ENCODE assay signal across 8 cellular contexts in the genomic region with DNA sequence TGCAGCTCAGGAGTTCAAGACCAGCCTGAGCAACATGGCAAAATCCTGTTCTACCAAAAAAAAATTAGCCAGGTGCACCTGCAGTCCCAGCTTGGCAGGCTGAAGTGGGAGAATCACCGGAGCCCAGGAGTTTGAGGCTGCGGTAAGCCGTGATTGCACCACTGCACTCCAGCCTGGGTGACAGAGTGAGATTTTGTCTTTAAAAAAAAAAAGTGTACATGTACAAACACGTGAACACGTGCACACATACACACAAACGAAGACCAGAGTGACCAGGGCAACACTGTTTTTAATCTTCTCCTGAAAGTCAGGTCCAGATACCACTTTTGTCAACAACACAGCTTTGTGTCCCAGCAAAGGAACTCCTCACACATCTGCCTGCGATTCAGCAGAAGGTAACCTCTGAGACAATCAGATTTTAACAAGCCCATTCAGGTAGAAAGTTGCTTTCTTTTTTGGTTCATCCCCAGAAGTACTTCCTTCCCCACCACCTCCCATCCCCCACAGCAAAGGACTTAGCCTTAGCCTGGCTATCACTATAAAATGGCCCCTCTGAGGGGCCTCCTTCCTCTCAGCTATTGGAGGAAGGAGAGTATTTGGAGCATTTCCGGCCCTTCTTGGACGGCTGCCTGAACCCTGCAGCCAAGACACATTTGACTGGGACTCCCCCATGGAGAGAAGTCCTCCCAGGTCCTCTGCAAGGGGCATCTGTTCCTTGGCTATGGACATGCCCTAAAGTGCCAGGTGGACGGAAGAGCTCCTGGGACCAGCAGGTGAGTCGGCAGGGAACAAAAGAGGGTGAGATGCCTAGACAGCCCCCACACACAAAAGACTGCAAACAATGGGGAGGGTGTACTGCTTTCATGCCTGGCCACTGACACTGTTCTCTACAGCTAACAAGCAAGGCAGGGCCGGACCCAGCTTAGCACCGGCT. TPM values are rescaled to one million over a fixed set of nuclear protein-coding genes. Genes with fewer than 3 reads are reported as not detected.
A peak's percentile ranks its signal among the peaks of the same experiment; 100 is the strongest.
DNase-seq lines count a peak whose midpoint lies in the region; ATAC-seq, FAIRE-seq and TF ChIP-seq lines count a peak whose summit lies in the region.

No MANE protein-coding gene starts in this region.

- FAIRE-seq in HepG2 (lab: Jason Lieb, UNC): no peak

- DNase-seq in HepG2 (ENCODE audit: low spot score): no peak
- DNase-seq in MV-4-11 (lab: John Stamatoyannopoulos, UW): peak; percentile 77
- peak; percentile 43 for DNase-seq in activated CD4-positive, alpha-beta memory T cell treated with anti-CD3 and anti-CD28 coated beads, Interleukin-2, amount 10 ng/mL, durations not matched to agents 7 days and 5 days
- DNase-seq in fibroblast of pulmonary artery (ENCODE audit: low read depth): peak; percentile 94
- DNase-seq in CD1c-positive myeloid dendritic cell (ENCODE audit: extremely low spot score): no peak

- TF ChIP-seq RAD21 in liver (IDR thresholded peaks at IDR 0.05): peak in 1 of 2 donors; percentile 15
- no peak for TF ChIP-seq RAD21 in HepG2 (CRISPR knock-in tag; IDR thresholded peaks at IDR 0.05)

- H3K9me3 ChIP-seq in liver (ENCODE audit: control insufficient read depth in 4 of 4, low read length in 3 of 4) (no peaks in the 10 kb centered on the region), HepG2 (ENCODE audit: low read length) (no peaks in the 10 kb centered on the region), HEK293 (ENCODE audit: control insufficient read depth, insufficient read depth, low read depth, low read length) (no peaks in the 10 kb centered on the region), neutrophil (no peaks in the 10 kb centered on the region)

- no peak overlapping the region for H2AFZ ChIP-seq in HepG2 (ENCODE audit: low read length)

- intact Hi-C loops in HepG2 (cut with micrococcal nuclease; ENCODE audit: unreplicated experiment): no loop called here

- no peaks in the 10 kb centered on the region for H3K36me3 Mint-ChIP-seq in activated CD4-positive, alpha-beta memory T cell treated with anti-CD3 and anti-CD28 coated beads, Interleukin-2, amount 10 ng/mL, durations not matched to agents 7 days and 5 days (ENCODE audit: low read depth)

- H3K36me3 ChIP-seq in liver (ENCODE audit: control insufficient read depth in 4 of 4, insufficient read depth in 3 of 4, low read depth in 1 of 4, low read length in 3 of 4) (no peaks in the 10 kb centered on the region), HepG2 (replicated peaks in 1 of 2; ENCODE audit: control insufficient read depth in 1 of 2, insufficient read depth in 2 of 2, low read length in 2 of 2) (peaks cover 5 to 6% of the 10 kb centered on the region in 2 experiments; a peak in 2 of 5 replicates), HEK293 (ENCODE audit: control insufficient read depth in 2 of 2, insufficient read depth in 1 of 2, low read length in 2 of 2) (no peaks in the 10 kb centered on the region), neutrophil (peaks cover 16% of the 10 kb centered on the region)

- H3K79me2 ChIP-seq in HepG2 (ENCODE audit: insufficient read depth, low read length): peaks cover 90% of the 10 kb centered on the region

- no peak overlapping the region for H3K4me2 ChIP-seq in HepG2 (ENCODE audit: low read depth, low read length)

- H3K27ac Mint-ChIP-seq in activated CD4-positive, alpha-beta memory T cell treated with anti-CD3 and anti-CD28 coated beads, Interleukin-2, amount 10 ng/mL, durations not matched to agents 7 days and 5 days: peak overlapping the region; percentile 79

- WGBS in liver: 17% methylated on average over 13 of the region's 13 CpGs
- 85% methylated on average over 13 of the region's 13 CpGs for WGBS in HepG2 (ENCODE audit: low lambda C conversion rate)

- no peaks in the 10 kb centered on the region for H3K9me3 Mint-ChIP-seq in activated CD4-positive, alpha-beta memory T cell treated with anti-CD3 and anti-CD28 coated beads, Interleukin-2, amount 10 ng/mL, durations not matched to agents 7 days and 5 days

- peak overlapping the region; percentile 21 for H3K4me3 Mint-ChIP-seq in activated CD4-positive, alpha-beta memory T cell treated with anti-CD3 and anti-CD28 coated beads, Interleukin-2, amount 10 ng/mL, durations not matched to agents 7 days and 5 days

- H3K27me3 Mint-ChIP-seq in activated CD4-positive, alpha-beta memory T cell treated with anti-CD3 and anti-CD28 coated beads, Interleukin-2, amount 10 ng/mL, durations not matched to agents 7 days and 5 days: no peaks in the 10 kb centered on the region

- in situ Hi-C loops in HepG2 (cut with HindIII; ENCODE audit: extremely low pct_ligation_motif_present, low pct_unique_long_range_greater_than_20kb): no loop called here

- H3K4me3 ChIP-seq in liver (ENCODE audit: low read depth in 1 of 3, low read length in 3 of 3) (peak overlapping the region in 1 of 3 donors; percentile 12), HepG2 (replicated peaks in 1 of 3; ENCODE audit: insufficient read depth in 1 of 3, low read depth in 2 of 3, low read length in 3 of 3) (no peak overlapping the region), HEK293 (ENCODE audit: low read depth, low read length) (no peak overlapping the region), fibroblast of pulmonary artery (replicated peaks; ENCODE audit: low read depth, low read length) (peak overlapping the region; percentile 35), neutrophil (ENCODE audit: low read depth in 1 of 2, low read length in 1 of 2) (peak overlapping the region; percentile 31 to 37)

- POLR2A ChIA-PET in HepG2 (lab: Yijun Ruan, JAX): interaction anchor here (0.8 to 1.2 kb wide), 3 partner anchors 28 to 65 kb away, joined by 3 read pairs; a partner anchor contains a TSS
- POLR2A ChIA-PET in HEK293 (lab: Yijun Ruan, JAX): interaction anchor here (0.5 to 3.0 kb wide), 8 partner anchors 9 to 331 kb away, joined by 3 to 22 read pairs (median 4); a partner anchor contains a TSS
- POLR2A ChIA-PET in activated CD4-positive, alpha-beta memory T cell treated with anti-CD3 and anti-CD28 coated beads, Interleukin-2, amount 10 ng/mL, durations not matched to agents 7 days and 5 days (lab: Charles Lee): interaction anchor here (1.0 to 7.6 kb wide), 5 partner anchors 10 to 104 kb away, joined by 3 to 54 read pairs (median 15); a partner anchor contains a TSS

- no TSS peak for BruUV-seq in HepG2 (replicated peaks; lab: Mats Ljungman, UMichigan)

- peaks cover 86% of the 10 kb centered on the region for H3K4me1 Mint-ChIP-seq in activated CD4-positive, alpha-beta memory T cell treated with anti-CD3 and anti-CD28 coated beads, Interleukin-2, amount 10 ng/mL, durations not matched to agents 7 days and 5 days

- H3K27ac ChIP-seq in liver (ENCODE audit: low read depth in 1 of 2, low read length in 2 of 2) (peak overlapping the region; percentile 53 to 69), HepG2 (ENCODE audit: extremely low read length, insufficient read depth, low read length) (no peak overlapping the region), HEK293 (ENCODE audit: extremely low read depth, low read depth, low read length) (peak overlapping the region; percentile 12; the same call in 1 of the 2 replicates), neutrophil (peak overlapping the region; percentile 72)

- TF ChIP-seq EP300 in HepG2 (IDR thresholded peaks at IDR 0.05; ENCODE audit: low read depth in 2 of 2, low read length in 2 of 2) (no peak), HepG2 (CRISPR knock-in tag; IDR thresholded peaks at IDR 0.05; ENCODE audit: borderline replicate concordance) (no peak)

- peak overlapping the region in 1 of 2 donors; percentile 9 for H3K9ac ChIP-seq in liver (ENCODE audit: low read depth in 1 of 2, low read length in 2 of 2)
- no peak overlapping the region for H3K9ac ChIP-seq in HepG2 (ENCODE audit: insufficient read depth, low read depth, low read length)

- no peak for TF ChIP-seq POLR2A in HepG2 (IDR thresholded peaks at IDR 0.05; ENCODE audit: insufficient read depth in 1 of 2, low read depth in 2 of 2, low read length in 2 of 2)

- H3K27me3 ChIP-seq in liver (ENCODE audit: control insufficient read depth in 4 of 4, insufficient read depth in 4 of 4, low read length in 3 of 4): no peaks in the 10 kb centered on the region
- no peaks in the 10 kb centered on the region for H3K27me3 ChIP-seq in HepG2 (ENCODE audit: control insufficient read depth in 1 of 2, insufficient read depth in 2 of 2, low read length in 2 of 2)
- H3K27me3 ChIP-seq in neutrophil: no peaks in the 10 kb centered on the region

- no peak for ATAC-seq in HepG2

- TF ChIP-seq CTCF in liver (IDR thresholded peaks at IDR 0.05; ENCODE audit: low read depth, low read length, missing input control) (no peak), HepG2 (CRISPR knock-in tag; IDR thresholded peaks at IDR 0.05) (no peak), HEK293 (tag by site-specific recombination; IDR thresholded peaks at IDR 0.05) (no peak), fibroblast of pulmonary artery (IDR thresholded peaks at IDR 0.05; ENCODE audit: low read length, missing control alignments) (no peak), neutrophil (IDR thresholded peaks at IDR 0.05) (no peak)

- H3K4me1 ChIP-seq in liver (ENCODE audit: control insufficient read depth in 4 of 4, insufficient read depth in 4 of 4, low read length in 3 of 4): peaks cover 38 to 95% (median 88%) of the 10 kb centered on the region in 4 donors
- peaks cover 87% of the 10 kb centered on the region for H3K4me1 ChIP-seq in HepG2 (ENCODE audit: insufficient read depth, low read length)
- peaks cover 46% of the 10 kb centered on the region for H3K4me1 ChIP-seq in HEK293 (ENCODE audit: control insufficient read depth, insufficient read depth, low read length)
- H3K4me1 ChIP-seq in neutrophil (ENCODE audit: control insufficient read depth in 1 of 2, insufficient read depth in 1 of 2, low read depth in 1 of 2, low read length in 1 of 2): peaks cover 90 to 94% of the 10 kb centered on the region in 2 experiments

- CTCF ChIA-PET in HepG2 (lab: Yijun Ruan, JAX; ENCODE audit: low intra/inter-chr PET ratio, low total read pairs): interaction anchor here (3.1 kb wide), 1 partner anchor 69 kb away, joined by 12 read pairs; no protein-coding TSS in a partner anchor
- CTCF ChIA-PET in HEK293 (lab: Yijun Ruan, JAX): interaction anchor here (0.7 to 7.8 kb wide), 11 partner anchors 10 to 69 kb away, joined by 3 to 120 read pairs (median 5); a partner anchor contains a TSS
- CTCF ChIA-PET in activated CD4-positive, alpha-beta memory T cell treated with anti-CD3 and anti-CD28 coated beads, Interleukin-2, amount 10 ng/mL, durations not matched to agents 7 days and 5 days (lab: Charles Lee): interaction anchor here (0.9 to 3.9 kb wide), 7 partner anchors 10 to 68 kb away, joined by 3 to 27 read pairs (median 6); a partner anchor contains a TSS

- peaks cover 96% of the 10 kb centered on the region for H4K20me1 ChIP-seq in HepG2 (ENCODE audit: insufficient read depth, low read length)

RNA-seq across cellular contexts. Expression of a gene that starts 9.8 kb away (rescaled TPM):
- total RNA-seq in liver (10 to 100 TPM; 38.6 to 60.9 TPM), HepG2 (2016; rRNA removed; fragmentation: Illumina TruSeq; extraction: Trizol) (38.1 and 42.4 TPM in 2 replicates)
- polyA plus RNA-seq in liver (10 to 100 TPM; 20.1 to 48.9 TPM), HepG2 (2011; rRNA removed) (82.5 and 91.3 TPM in 2 replicates)
- total RNA-seq in HepG2 (2016; cell fraction: cytosol; rRNA removed; fragmentation: Illumina TruSeq; extraction: Trizol; ENCODE audit: low read depth): 20.5 and 21.6 TPM in 2 replicates
- total RNA-seq in HepG2 (2016; cell fraction: insoluble cytoplasmic fraction; rRNA removed; fragmentation: Illumina TruSeq; extraction: Trizol): 37.7 and 41.1 TPM in 2 replicates
- total RNA-seq in HepG2 (2016; cell fraction: membrane; rRNA removed; fragmentation: Illumina TruSeq; extraction: Trizol): 60.6 and 65.1 TPM in 2 replicates
- 35.7 and 38.6 TPM in 2 replicates for total RNA-seq in HepG2 (2016; cell fraction: nucleus; rRNA removed; fragmentation: Illumina TruSeq; extraction: Trizol)
- polyA plus RNA-seq in HepG2 (2011; cell fraction: cytosol; rRNA removed): 94.6 and 96.0 TPM in 2 replicates
- 121 and 124 TPM in 2 replicates for polyA plus RNA-seq in HepG2 (2011; cell fraction: nucleus; rRNA removed)
- polyA plus RNA-seq in HepG2 (2012): 68.6 and 96.3 TPM in 2 replicates
- 59.2 and 67.3 TPM in 2 replicates for polyA plus RNA-seq in HepG2 (2016; cell fraction: cytosol; fragmentation: Illumina TruSeq; extraction: Trizol; ENCODE audit: low read depth)
- polyA plus RNA-seq in HepG2 (2016; cell fraction: insoluble cytoplasmic fraction; fragmentation: Illumina TruSeq; extraction: Trizol; ENCODE audit: low read depth): 57.7 and 67.3 TPM in 2 replicates
- 88.5 and 93.3 TPM in 2 replicates for polyA plus RNA-seq in HepG2 (2016; cell fraction: membrane; fragmentation: Illumina TruSeq; extraction: Trizol; ENCODE audit: low read depth)
- 61.0 and 66.5 TPM in 2 replicates for polyA plus RNA-seq in HepG2 (2016; cell fraction: nucleus; fragmentation: Illumina TruSeq; extraction: Trizol; ENCODE audit: insufficient read depth, low read depth)
- polyA minus RNA-seq in HepG2 (2011; rRNA and poly(A)+ RNA removed; ENCODE audit: low replicate concordance): 118 and 141 TPM in 2 replicates
- 57.9 and 82.7 TPM in 2 replicates for polyA minus RNA-seq in HepG2 (2011; cell fraction: cytosol; rRNA and poly(A)+ RNA removed)
- 88.2 and 116 TPM in 2 replicates for polyA minus RNA-seq in HepG2 (2011; cell fraction: nucleus; rRNA and poly(A)+ RNA removed)
- total RNA-seq in activated CD4-positive, alpha-beta memory T cell treated with anti-CD3 and anti-CD28 coated beads, Interleukin-2, amount 10 ng/mL, durations not matched to agents 7 days and 5 days: 100 to 1,000 TPM; 137 to 141 TPM

RNA-seq across cellular contexts. Expression of a gene that starts 18.2 kb away (rescaled TPM):
- total RNA-seq in liver (1 to 10 TPM; 1.3 to 6.4 TPM), HepG2 (2016; rRNA removed; fragmentation: Illumina TruSeq; extraction: Trizol) (0.53 and 1.2 TPM in 2 replicates)
- polyA plus RNA-seq in liver (1 to 10 TPM in 1 of 2 donors, under 1 TPM in 1; 0.48 to 1.8 TPM), HepG2 (2011; rRNA removed) (1.4 and 2.0 TPM in 2 replicates)
- 0.18 and 0.30 TPM in 2 replicates for total RNA-seq in HepG2 (2016; cell fraction: cytosol; rRNA removed; fragmentation: Illumina TruSeq; extraction: Trizol; ENCODE audit: low read depth)
- total RNA-seq in HepG2 (2016; cell fraction: insoluble cytoplasmic fraction; rRNA removed; fragmentation: Illumina TruSeq; extraction: Trizol): 0.52 and 0.54 TPM in 2 replicates
- 0.21 and 0.40 TPM in 2 replicates for total RNA-seq in HepG2 (2016; cell fraction: membrane; rRNA removed; fragmentation: Illumina TruSeq; extraction: Trizol)
- total RNA-seq in HepG2 (2016; cell fraction: nucleus; rRNA removed; fragmentation: Illumina TruSeq; extraction: Trizol): 0.44 and 0.59 TPM in 2 replicates
- 0.56 and 0.60 TPM in 2 replicates for polyA plus RNA-seq in HepG2 (2011; cell fraction: cytosol; rRNA removed)
- polyA plus RNA-seq in HepG2 (2011; cell fraction: nucleus; rRNA removed): 3.6 and 16.3 TPM in 2 replicates
- polyA plus RNA-seq in HepG2 (2012): 1.6 and 2.2 TPM in 2 replicates
- polyA plus RNA-seq in HepG2 (2016; cell fraction: cytosol; fragmentation: Illumina TruSeq; extraction: Trizol; ENCODE audit: low read depth): 0.09 TPM in 1 of 2 replicates, not detected in the other
- polyA plus RNA-seq in HepG2 (2016; cell fraction: insoluble cytoplasmic fraction; fragmentation: Illumina TruSeq; extraction: Trizol; ENCODE audit: low read depth): 0.40 and 0.47 TPM in 2 replicates
- 0.12 and 0.19 TPM in 2 replicates for polyA plus RNA-seq in HepG2 (2016; cell fraction: membrane; fragmentation: Illumina TruSeq; extraction: Trizol; ENCODE audit: low read depth)
- 1.2 and 1.8 TPM in 2 replicates for polyA plus RNA-seq in HepG2 (2016; cell fraction: nucleus; fragmentation: Illumina TruSeq; extraction: Trizol; ENCODE audit: insufficient read depth, low read depth)
- 0.54 and 2.1 TPM in 2 replicates for polyA minus RNA-seq in HepG2 (2011; rRNA and poly(A)+ RNA removed; ENCODE audit: low replicate concordance)
- polyA minus RNA-seq in HepG2 (2011; cell fraction: cytosol; rRNA and poly(A)+ RNA removed): 0.70 and 1.2 TPM in 2 replicates
- polyA minus RNA-seq in HepG2 (2011; cell fraction: nucleus; rRNA and poly(A)+ RNA removed): 3.6 and 3.7 TPM in 2 replicates
- total RNA-seq in activated CD4-positive, alpha-beta memory T cell treated with anti-CD3 and anti-CD28 coated beads, Interleukin-2, amount 10 ng/mL, durations not matched to agents 7 days and 5 days: 1 to 10 TPM; 1.5 to 2.4 TPM

RNA-seq across cellular contexts. Expression of a gene that starts 54.1 kb away (rescaled TPM):
- total RNA-seq in liver: 10 to 100 TPM; 14.6 to 18.1 TPM
- 10 to 100 TPM; 58.2 to 60.5 TPM for polyA plus RNA-seq in liver
- total RNA-seq in HepG2 (2016; rRNA removed; fragmentation: Illumina TruSeq; extraction: Trizol): 68.3 and 89.7 TPM in 2 replicates
- total RNA-seq in HepG2 (2016; cell fraction: cytosol; rRNA removed; fragmentation: Illumina TruSeq; extraction: Trizol; ENCODE audit: low read depth): 3.6 and 5.5 TPM in 2 replicates
- 68.1 and 86.4 TPM in 2 replicates for total RNA-seq in HepG2 (2016; cell fraction: insoluble cytoplasmic fraction; rRNA removed; fragmentation: Illumina TruSeq; extraction: Trizol)
- 11.5 and 12.6 TPM in 2 replicates for total RNA-seq in HepG2 (2016; cell fraction: membrane; rRNA removed; fragmentation: Illumina TruSeq; extraction: Trizol)
- 22.8 and 27.6 TPM in 2 replicates for total RNA-seq in HepG2 (2016; cell fraction: nucleus; rRNA removed; fragmentation: Illumina TruSeq; extraction: Trizol)
- 24.0 and 29.8 TPM in 2 replicates for polyA plus RNA-seq in HepG2 (2011; rRNA removed)
- polyA plus RNA-seq in HepG2 (2011; cell fraction: cytosol; rRNA removed): 23.1 and 23.8 TPM in 2 replicates
- polyA plus RNA-seq in HepG2 (2011; cell fraction: nucleus; rRNA removed): 7.3 and 7.5 TPM in 2 replicates
- 31.2 and 34.6 TPM in 2 replicates for polyA plus RNA-seq in HepG2 (2012)
- 5.3 and 5.4 TPM in 2 replicates for polyA plus RNA-seq in HepG2 (2016; cell fraction: cytosol; fragmentation: Illumina TruSeq; extraction: Trizol; ENCODE audit: low read depth)
- 85.2 and 97.5 TPM in 2 replicates for polyA plus RNA-seq in HepG2 (2016; cell fraction: insoluble cytoplasmic fraction; fragmentation: Illumina TruSeq; extraction: Trizol; ENCODE audit: low read depth)
- 10.7 TPM in 2 replicates for polyA plus RNA-seq in HepG2 (2016; cell fraction: membrane; fragmentation: Illumina TruSeq; extraction: Trizol; ENCODE audit: low read depth)
- 48.3 and 48.4 TPM in 2 replicates for polyA plus RNA-seq in HepG2 (2016; cell fraction: nucleus; fragmentation: Illumina TruSeq; extraction: Trizol; ENCODE audit: insufficient read depth, low read depth)
- 8.7 and 16.9 TPM in 2 replicates for polyA minus RNA-seq in HepG2 (2011; rRNA and poly(A)+ RNA removed; ENCODE audit: low replicate concordance)
- polyA minus RNA-seq in HepG2 (2011; cell fraction: cytosol; rRNA and poly(A)+ RNA removed): 6.6 and 10.7 TPM in 2 replicates
- polyA minus RNA-seq in HepG2 (2011; cell fraction: nucleus; rRNA and poly(A)+ RNA removed): 9.7 and 11.1 TPM in 2 replicates
- 10 to 100 TPM; 28.9 to 31.5 TPM for total RNA-seq in activated CD4-positive, alpha-beta memory T cell treated with anti-CD3 and anti-CD28 coated beads, Interleukin-2, amount 10 ng/mL, durations not matched to agents 7 days and 5 days

Comparison
In these comparisons a context has a peak if more than half of its experiments do, and no peak if none do; other contexts are left out.
1. H3K4me3 ChIP-seq: peak in fibroblast of pulmonary artery (single experiment) and neutrophil (2 of 2); none in HepG2 (0 of 3) and HEK293 (single experiment).
2. DNase-seq: peak in MV-4-11 (single experiment), activated CD4-positive, alpha-beta memory T cell treated with anti-CD3 and anti-CD28 coated beads, Interleukin-2, amount 10 ng/mL, durations not matched to agents 7 days and 5 days (single experiment) and fibroblast of pulmonary artery (single experiment); none in HepG2 (single experiment) and CD1c-positive myeloid dendritic cell (single experiment).